ENCODE assay signal across 1 cellular context in the genomic region with DNA sequence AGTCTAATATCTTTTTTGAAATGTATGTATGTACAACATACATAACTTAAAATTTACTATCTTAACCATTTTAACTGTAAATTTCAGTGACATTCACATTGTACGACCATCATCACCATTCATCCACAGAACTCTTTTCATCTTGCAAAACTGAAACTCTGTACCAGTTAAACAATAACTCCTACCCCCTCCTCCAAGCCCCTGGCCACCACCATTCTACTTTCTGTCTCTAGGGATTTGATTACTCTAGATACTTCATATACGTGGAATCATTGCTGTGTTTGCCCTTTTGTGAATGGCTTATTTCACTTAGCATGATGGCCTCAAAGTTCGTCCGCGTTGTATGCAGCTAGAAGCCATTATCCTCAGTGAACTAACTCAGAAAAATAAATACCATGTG.
TF ChIP-seq lines count a peak whose summit lies in the region.

No MANE protein-coding gene starts in this region.

TF ChIP-seq in GM12878, 131 proteins besides CTCF, POLR2A, EP300 and RAD21 (continued from another document):
- TF ChIP-seq SMC3 (IDR thresholded peaks at IDR 0.05; ENCODE audit: borderline replicate concordance, low read length) (no peak), SPI1 (IDR thresholded peaks at IDR 0.05; ENCODE audit: borderline replicate concordance, insufficient read depth, low read depth, low read length) (no peak)
